In the genomic region with DNA sequence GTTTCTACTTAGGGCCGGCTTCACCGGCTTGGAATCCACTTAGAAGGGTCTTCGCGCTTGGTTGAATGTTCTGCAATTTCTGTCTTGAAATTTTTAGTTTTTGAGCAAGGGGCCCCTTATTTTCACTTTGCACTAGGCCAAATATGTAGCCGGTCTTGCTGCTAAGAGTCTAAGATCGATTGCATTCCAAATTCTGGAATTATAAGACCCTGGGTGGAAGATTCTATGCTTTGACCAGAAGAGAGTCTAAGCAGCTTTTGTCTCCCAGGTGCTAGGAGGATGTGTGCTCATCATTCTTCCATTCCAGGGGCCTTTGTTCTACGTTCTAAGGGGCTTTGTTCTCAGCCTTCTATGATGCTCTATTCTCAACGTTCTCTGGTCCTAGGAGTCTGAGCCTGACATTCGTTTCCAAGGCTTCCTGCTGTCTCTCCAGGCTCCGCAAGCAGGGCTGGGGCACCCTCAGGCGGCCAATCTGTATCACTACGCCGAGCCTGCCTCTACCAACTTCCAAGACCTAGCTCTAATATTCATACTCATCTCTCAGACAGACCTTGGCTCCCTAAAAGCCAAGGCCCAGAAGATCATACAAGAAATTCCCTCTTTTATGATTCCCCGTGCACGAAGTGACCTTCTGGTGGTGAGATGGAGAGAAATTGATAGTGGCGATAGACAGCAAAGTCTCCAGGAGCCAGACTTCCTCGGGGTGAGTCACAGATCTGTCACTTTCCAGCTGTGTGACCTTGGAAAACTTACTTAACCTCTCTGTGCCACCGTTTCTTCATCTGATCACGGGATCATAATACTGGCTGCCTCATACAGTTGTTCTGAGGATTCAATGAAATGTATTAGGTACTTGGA, we compare ENCODE assay signal across 8 cellular contexts. TPM values are rescaled to one million over a fixed set of nuclear protein-coding genes. Genes with fewer than 3 reads are reported as not detected.
DNase-seq lines count a peak whose midpoint lies in the region; ATAC-seq and TF ChIP-seq lines count a peak whose summit lies in the region.

No MANE protein-coding gene starts in this region.

- no peaks in the 10 kb centered on the region; the same call in 1 of the 2 replicates for H4K20me1 ChIP-seq in SK-N-SH (ENCODE audit: insufficient read depth)

- peak overlapping the region; percentile 47; the same call in 1 of the 2 replicates for H3K9ac ChIP-seq in SK-N-SH

- H3K36me3 Mint-ChIP-seq in activated naive CD4-positive, alpha-beta T cell treated with anti-CD3 and anti-CD28 coated beads, Interleukin-2, amount 50 U/mL, for 24 hours: no peaks in the 10 kb centered on the region

- peak; percentile 98 for TF ChIP-seq CTCF in SK-N-SH (IDR thresholded peaks at IDR 0.05)

- peaks cover 19% of the 10 kb centered on the region for H3K4me1 Mint-ChIP-seq in activated naive CD4-positive, alpha-beta T cell treated with anti-CD3 and anti-CD28 coated beads, Interleukin-2, amount 50 U/mL, for 24 hours

- H3K9me2 ChIP-seq in SK-N-SH: no peaks in the 10 kb centered on the region

- peak overlapping the region; percentile 52 to 84; a peak in 3 of 4 replicates for H3K27ac ChIP-seq in SK-N-SH (ENCODE audit: low read depth in 2 of 2, low read length in 1 of 2)

- peak overlapping the region; percentile 84 for H2AFZ ChIP-seq in SK-N-SH (ENCODE audit: low read depth)

- H3K4me1 ChIP-seq in SK-N-SH (ENCODE audit: control insufficient read depth in 1 of 2, insufficient read depth in 2 of 2, low read depth in 1 of 2, low read length in 1 of 2): peaks cover 0 to 18% of the 10 kb centered on the region in 2 experiments; a peak in 1 of 4 replicates

- CTCF ChIA-PET in SK-N-SH (lab: Yijun Ruan, JAX): interaction anchor here (0.5 to 9.5 kb wide), 46 partner anchors 10 to 179 kb away, joined by 3 to 471 read pairs (median 4); a partner anchor contains a TSS

- TF ChIP-seq EP300 in SK-N-SH (IDR thresholded peaks at IDR 0.05; ENCODE audit: borderline replicate concordance in 1 of 2, low read depth in 1 of 2, low read length in 1 of 2): no peak

- TF ChIP-seq RAD21 in SK-N-SH (IDR thresholded peaks at IDR 0.05; ENCODE audit: low read length): peak; percentile 100

- no peaks in the 10 kb centered on the region for H3K9me3 Mint-ChIP-seq in activated naive CD4-positive, alpha-beta T cell treated with anti-CD3 and anti-CD28 coated beads, Interleukin-2, amount 50 U/mL, for 24 hours

- H3K4me2 ChIP-seq in SK-N-SH: peak overlapping the region; percentile 79

- H3K79me2 ChIP-seq in SK-N-SH (ENCODE audit: insufficient read depth): no peaks in the 10 kb centered on the region; the same call in 1 of the 2 replicates

- peaks cover 7% of the 10 kb centered on the region for H3K27me3 Mint-ChIP-seq in activated naive CD4-positive, alpha-beta T cell treated with anti-CD3 and anti-CD28 coated beads, Interleukin-2, amount 50 U/mL, for 24 hours

- peak overlapping the region; percentile 59; the same call in 1 of the 2 replicates for H3K4me3 ChIP-seq in GM08714 (ENCODE audit: low read length)
- H3K4me3 ChIP-seq in SK-N-SH (ENCODE audit: low read depth in 2 of 2, low read length in 1 of 2): peak overlapping the region; percentile 39 to 59

- no peaks in the 10 kb centered on the region for H3K9me3 ChIP-seq in SK-N-SH

- WGBS in SK-N-SH (ENCODE audit: low lambda C conversion rate): 6% methylated on average over 19 of the region's 19 CpGs

- peaks cover 17% of the 10 kb centered on the region for H3F3A ChIP-seq in SK-N-SH (replicated peaks; ENCODE audit: insufficient read depth)

- DNase-seq in NCI-H1048 (lab: John Stamatoyannopoulos, UW) (peak; percentile 6), SK-N-SH (peak; percentile 76), globus pallidus (ENCODE audit: low spot score) (peak; percentile 98), occipital lobe (lab: John Stamatoyannopoulos, UW) (peak; percentile 84), superior temporal gyrus (ENCODE audit: extremely low spot score) (peak; percentile 98)

- POLR2A ChIA-PET in SK-N-SH (lab: Yijun Ruan, JAX): interaction anchor here (1.2 to 4.0 kb wide), 7 partner anchors 27 to 61 kb away, joined by 4 to 31 read pairs (median 12); a partner anchor contains a TSS

- no peak for ATAC-seq in HG02759 (IDR thresholded peaks at IDR 0.05; ENCODE audit: unreplicated experiment)

- peak overlapping the region; percentile 83 for H3K4me3 Mint-ChIP-seq in activated naive CD4-positive, alpha-beta T cell treated with anti-CD3 and anti-CD28 coated beads, Interleukin-2, amount 50 U/mL, for 24 hours

- peak overlapping the region; percentile 69 for H3K27ac Mint-ChIP-seq in activated naive CD4-positive, alpha-beta T cell treated with anti-CD3 and anti-CD28 coated beads, Interleukin-2, amount 50 U/mL, for 24 hours

- H3K36me3 ChIP-seq in SK-N-SH (replicated peaks in 1 of 2; ENCODE audit: control insufficient read depth in 1 of 2, insufficient read depth in 2 of 2, low read length in 1 of 2): no peaks in the 10 kb centered on the region

- no peaks in the 10 kb centered on the region for H3K27me3 ChIP-seq in SK-N-SH (ENCODE audit: insufficient read depth)

TF ChIP-seq in SK-N-SH, 30 proteins besides CTCF, POLR2A, EP300 and RAD21 (continues in another document):
- TF ChIP-seq GATA2 (CRISPR knock-in tag; IDR thresholded peaks at IDR 0.05) (no peak), CHD2 (IDR thresholded peaks at IDR 0.05; ENCODE audit: low read length, partially characterized antibody) (peak; percentile 24), RXRA (IDR thresholded peaks at IDR 0.05; ENCODE audit: borderline replicate concordance, low read depth) (no peak), FOXJ3 (CRISPR knock-in tag; IDR thresholded peaks at IDR 0.05) (no peak), YY1 (IDR thresholded peaks at IDR 0.05; ENCODE audit: low read depth) (no peak), GABPA (IDR thresholded peaks at IDR 0.05; ENCODE audit: low read depth) (no peak), POLR2AphosphoS5 (IDR thresholded peaks at IDR 0.05; ENCODE audit: low read depth, low read length) (no peak), SMC3 (IDR thresholded peaks at IDR 0.05; ENCODE audit: low read depth, low read length) (peak; percentile 98), RCOR1 (IDR thresholded peaks at IDR 0.05; ENCODE audit: low read length) (0 out of 2 replicates have a peak, but pooled peaks have one; percentile 27), FOXM1 (IDR thresholded peaks at IDR 0.05; ENCODE audit: low read depth) (no peak), JUND (IDR thresholded peaks at IDR 0.05) (no peak)
- TF ChIP-seq, protein P1, sequence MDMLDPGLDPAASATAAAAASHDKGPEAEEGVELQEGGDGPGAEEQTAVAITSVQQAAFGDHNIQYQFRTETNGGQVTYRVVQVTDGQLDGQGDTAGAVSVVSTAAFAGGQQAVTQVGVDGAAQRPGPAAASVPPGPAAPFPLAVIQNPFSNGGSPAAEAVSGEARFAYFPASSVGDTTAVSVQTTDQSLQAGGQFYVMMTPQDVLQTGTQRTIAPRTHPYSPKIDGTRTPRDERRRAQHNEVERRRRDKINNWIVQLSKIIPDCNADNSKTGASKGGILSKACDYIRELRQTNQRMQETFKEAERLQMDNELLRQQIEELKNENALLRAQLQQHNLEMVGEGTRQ (IDR thresholded peaks at IDR 0.05; ENCODE audit: borderline replicate concordance, low read depth, low read length): no peak
- TF ChIP-seq, protein P2, sequence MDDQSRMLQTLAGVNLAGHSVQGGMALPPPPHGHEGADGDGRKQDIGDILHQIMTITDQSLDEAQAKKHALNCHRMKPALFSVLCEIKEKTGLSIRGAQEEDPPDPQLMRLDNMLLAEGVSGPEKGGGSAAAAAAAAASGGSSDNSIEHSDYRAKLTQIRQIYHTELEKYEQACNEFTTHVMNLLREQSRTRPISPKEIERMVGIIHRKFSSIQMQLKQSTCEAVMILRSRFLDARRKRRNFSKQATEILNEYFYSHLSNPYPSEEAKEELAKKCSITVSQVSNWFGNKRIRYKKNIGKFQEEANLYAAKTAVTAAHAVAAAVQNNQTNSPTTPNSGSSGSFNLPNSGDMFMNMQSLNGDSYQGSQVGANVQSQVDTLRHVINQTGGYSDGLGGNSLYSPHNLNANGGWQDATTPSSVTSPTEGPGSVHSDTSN (IDR thresholded peaks at IDR 0.05): no peak

RNA-seq across cellular contexts. Expression of a gene that starts 1.0 kb away (rescaled TPM):
- 9.5 and 10.6 TPM in 2 replicates for polyA plus RNA-seq in SK-N-SH (2012; rRNA removed)
- 6.9 and 8.6 TPM in 2 replicates for polyA plus RNA-seq in SK-N-SH (2012; cell fraction: cytosol; rRNA removed)
- 7.0 and 8.3 TPM in 2 replicates for polyA plus RNA-seq in SK-N-SH (2012; cell fraction: nucleus; rRNA removed)
- total RNA-seq in occipital lobe: 14.5 TPM

RNA-seq across cellular contexts. Expression of a gene that starts 26.0 kb away (rescaled TPM):
- polyA plus RNA-seq in SK-N-SH (2012; rRNA removed): not detected in 2 replicates
- not detected in 2 replicates for polyA plus RNA-seq in SK-N-SH (2012; cell fraction: cytosol; rRNA removed)
- polyA plus RNA-seq in SK-N-SH (2012; cell fraction: nucleus; rRNA removed): not detected in 2 replicates
- not detected for total RNA-seq in occipital lobe

RNA-seq across cellular contexts. Expression of a gene that starts 37.1 kb away (rescaled TPM):
- polyA plus RNA-seq in SK-N-SH (2012; rRNA removed): 2.5 and 3.3 TPM in 2 replicates
- 1.0 and 1.6 TPM in 2 replicates for polyA plus RNA-seq in SK-N-SH (2012; cell fraction: cytosol; rRNA removed)
- 9.5 and 11.9 TPM in 2 replicates for polyA plus RNA-seq in SK-N-SH (2012; cell fraction: nucleus; rRNA removed)
- not detected for total RNA-seq in occipital lobe

RNA-seq across cellular contexts. Expression of a gene that starts 55.0 kb away (rescaled TPM):
- polyA plus RNA-seq in SK-N-SH (2012; rRNA removed): 14.1 and 21.4 TPM in 2 replicates
- polyA plus RNA-seq in SK-N-SH (2012; cell fraction: cytosol; rRNA removed): 12.2 and 20.2 TPM in 2 replicates
- polyA plus RNA-seq in SK-N-SH (2012; cell fraction: nucleus; rRNA removed): 47.3 and 60.3 TPM in 2 replicates
- 4.7 TPM for total RNA-seq in occipital lobe

Comparison
In these comparisons a context has a peak if more than half of its experiments do, and no peak if none do; other contexts are left out.
1. DNase-seq: peak in every context shown above with its lines; median percentile 98 in globus pallidus; 98 in superior temporal gyrus; 84 in occipital lobe; 76 in SK-N-SH; 6 in NCI-H1048.